Comparison of ENCODE assay signal across 24 cellular contexts in the genomic region with DNA sequence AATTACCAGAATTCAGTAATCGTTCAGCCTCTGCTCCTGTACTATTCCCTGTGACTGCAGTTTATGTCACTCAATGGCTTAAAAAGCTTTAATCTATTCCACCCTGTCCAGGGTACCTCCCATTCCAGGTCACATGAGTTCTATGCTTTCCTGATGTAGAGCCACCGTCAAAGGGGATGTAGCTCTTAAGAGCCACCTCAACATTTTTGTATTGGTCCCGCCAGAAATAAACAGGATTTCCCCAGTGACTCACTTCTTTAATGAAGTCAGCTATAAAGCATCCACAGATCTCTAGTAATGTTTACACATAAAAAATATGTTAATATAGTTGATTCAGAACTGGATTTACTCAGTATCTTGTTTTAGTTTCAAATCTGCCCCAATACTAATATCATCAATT. TPM values are rescaled to one million over a fixed set of nuclear protein-coding genes. Genes with fewer than 3 reads are reported as not detected.
DNase-seq lines count a peak whose midpoint lies in the region; FAIRE-seq and TF ChIP-seq lines count a peak whose summit lies in the region.
"Had no signal": no experiment of that assay in that cellular context is flagged by ENCODE, and none has a peak within 500 bp of the region (broad histone marks: within the 10 kb centered on the region; RNA-seq: fewer than 3 reads in every experiment).

No MANE protein-coding gene starts in this region.

- no peak overlapping the region for H3K27ac ChIP-seq in breast epithelium
- no peak overlapping the region for H3K27ac ChIP-seq in Peyer's patch
- H3K27ac ChIP-seq: A549, ascending aorta, spleen had no signal

- no peak overlapping the region for H3K4me3 Mint-ChIP-seq in MCF 10A (ENCODE audit: unreplicated experiment)
- H3K4me3 Mint-ChIP-seq: activated CD8-positive, alpha-beta T cell treated with anti-CD3 and anti-CD28 coated beads, Interleukin-2, amount 10 ng/mL, durations not matched to agents 7 days and 5 days; activated naive CD4-positive, alpha-beta T cell treated with anti-CD3 and anti-CD28 coated beads for 36 hours; activated T-cell treated with anti-CD3 and anti-CD28 coated beads, Interleukin-2, amount 50 U/mL, for 24 hours; CD4-positive, CD25-positive, alpha-beta regulatory T cell had no signal

- TF ChIP-seq CTCF in MCF 10A (IDR thresholded peaks at IDR 0.05; ENCODE audit: unreplicated experiment) (no peak), breast epithelium (IDR thresholded peaks at IDR 0.05) (no peak), Peyer's patch (IDR thresholded peaks at IDR 0.05) (no peak)

- H3K36me3 ChIP-seq in breast epithelium (no peaks in the 10 kb centered on the region), Peyer's patch (no peaks in the 10 kb centered on the region)
- H3K36me3 ChIP-seq: ascending aorta, spleen had no signal

- no peaks in the 10 kb centered on the region for H3K27me3 ChIP-seq in breast epithelium
- no peaks in the 10 kb centered on the region for H3K27me3 ChIP-seq in Peyer's patch
- H3K27me3 ChIP-seq: ascending aorta, spleen had no signal

- H3K4me3 ChIP-seq in breast epithelium (no peak overlapping the region), Peyer's patch (no peak overlapping the region)
- H3K4me3 ChIP-seq: A549, ascending aorta, spleen had no signal

- DNase-seq in MCF 10A (ENCODE audit: unreplicated experiment) (peak; percentile 21), breast epithelium (ENCODE audit: low spot score in 2 of 2) (no peak), SW480 (ENCODE audit: low spot score) (peak; percentile 14), fibroblast of peridontal ligament (ENCODE audit: extremely low read depth) (peak; percentile 24), urothelium cell line (ENCODE audit: low spot score) (peak; percentile 7), NOMO-1 treated with DMSO at 0.1 percent for 48 hours (lab: John Stamatoyannopoulos, UW; ENCODE audit: unreplicated experiment) (no peak), nucleus accumbens (lab: John Stamatoyannopoulos, UW) (no peak), Peyer's patch (no peak)
- DNase-seq: activated CD8-positive, alpha-beta T cell treated with anti-CD3 and anti-CD28 coated beads, Interleukin-2, amount 10 ng/mL, durations not matched to agents 7 days and 5 days; activated naive CD4-positive, alpha-beta T cell treated with anti-CD3 and anti-CD28 coated beads for 36 hours; activated T-cell treated with anti-CD3 and anti-CD28 coated beads, Interleukin-2, amount 50 U/mL, for 24 hours; CD4-positive, CD25-positive, alpha-beta regulatory T cell; glutamatergic neuron; NCI-H1105 treated with DMSO at 0.1 percent for 48 hours; NCI-H69; SK-N-SH; spleen; stimulated activated CD8-positive, alpha-beta memory T cell treated with anti-CD3 and anti-CD28 coated beads, Interleukin-4, amount 100 ng/mL, for 48 hours; T1000 had no signal

- CTCF ChIA-PET in MCF 10A (lab: Yijun Ruan, JAX), result interaction anchor here (0.6 kb wide), 1 partner anchor 101 kb away, joined by 5 read pairs; no protein-coding TSS in a partner anchor

- H3K4me1 ChIP-seq in breast epithelium (no peaks in the 10 kb centered on the region), Peyer's patch (no peaks in the 10 kb centered on the region)
- H3K4me1 ChIP-seq: A549, ascending aorta, spleen had no signal

- no peaks in the 10 kb centered on the region for H3K9me3 ChIP-seq in breast epithelium
- no peaks in the 10 kb centered on the region for H3K9me3 ChIP-seq in Peyer's patch
- H3K9me3 ChIP-seq: A549, ascending aorta, SK-N-SH, spleen had no signal

- H3K27ac Mint-ChIP-seq in MCF 10A (ENCODE audit: low read depth, unreplicated experiment), result no peak overlapping the region
- H3K27ac Mint-ChIP-seq: activated CD8-positive, alpha-beta T cell treated with anti-CD3 and anti-CD28 coated beads, Interleukin-2, amount 10 ng/mL, durations not matched to agents 7 days and 5 days; activated naive CD4-positive, alpha-beta T cell treated with anti-CD3 and anti-CD28 coated beads for 36 hours; activated T-cell treated with anti-CD3 and anti-CD28 coated beads, Interleukin-2, amount 50 U/mL, for 24 hours; CD4-positive, CD25-positive, alpha-beta regulatory T cell had no signal

- no TSS peak for BruUV-seq in MCF 10A (replicated peaks; lab: Mats Ljungman, UMichigan)

- POLR2A ChIA-PET in MCF 10A (lab: Yijun Ruan, JAX), result no interaction called here

- H3K9me3 Mint-ChIP-seq in MCF 10A (ENCODE audit: unreplicated experiment), result no peaks in the 10 kb centered on the region
- H3K9me3 Mint-ChIP-seq: activated naive CD4-positive, alpha-beta T cell treated with anti-CD3 and anti-CD28 coated beads for 36 hours; activated T-cell treated with anti-CD3 and anti-CD28 coated beads, Interleukin-2, amount 50 U/mL, for 24 hours had no signal

- H3K27me3 Mint-ChIP-seq in MCF 10A (ENCODE audit: insufficient read depth, unreplicated experiment), result peaks cover 77% of the 10 kb centered on the region
- H3K27me3 Mint-ChIP-seq: CD4-positive, CD25-positive, alpha-beta regulatory T cell had no signal

- intact Hi-C loops in MCF 10A (cut with micrococcal nuclease) (no loop called here), breast epithelium (cut with DNase I; ENCODE audit: low total_unique reads) (no loop called here)

- H3K36me3 Mint-ChIP-seq in MCF 10A (ENCODE audit: insufficient read depth, unreplicated experiment), result no peaks in the 10 kb centered on the region
- H3K36me3 Mint-ChIP-seq: CD4-positive, CD25-positive, alpha-beta regulatory T cell had no signal

- H3K4me1 Mint-ChIP-seq in MCF 10A (ENCODE audit: insufficient read depth, unreplicated experiment), result no peaks in the 10 kb centered on the region
- H3K4me1 Mint-ChIP-seq: CD4-positive, CD25-positive, alpha-beta regulatory T cell had no signal

- no peak for TF ChIP-seq POLR2A in breast epithelium (IDR thresholded peaks at IDR 0.05)
- TF ChIP-seq POLR2A in Peyer's patch (IDR thresholded peaks at IDR 0.05), result no peak

- FAIRE-seq in urothelium cell line (lab: Jason Lieb, UNC), result no peak
- FAIRE-seq: A549 had no signal

RNA-seq across cellular contexts. Expression of gene OR8D1, which starts 1.3 kb away (rescaled TPM):
- total RNA-seq in MCF 10A (2022) (not detected in 2 replicates), breast epithelium (not detected), Peyer's patch (not detected)
- total RNA-seq: activated CD8-positive, alpha-beta T cell treated with anti-CD3 and anti-CD28 coated beads, Interleukin-2, amount 10 ng/mL, durations not matched to agents 7 days and 5 days; activated naive CD4-positive, alpha-beta T cell treated with anti-CD3 and anti-CD28 coated beads for 36 hours; ascending aorta; CD4-positive, CD25-positive, alpha-beta regulatory T cell; liver; spleen; subcutaneous adipose tissue; urinary bladder had no signal

RNA-seq across cellular contexts. Expression of gene OR8D2, which starts 4.9 kb away (rescaled TPM):
- not detected in 2 replicates for total RNA-seq in MCF 10A (2022)
- not detected for total RNA-seq in breast epithelium
- total RNA-seq in Peyer's patch, result not detected
- total RNA-seq: activated CD8-positive, alpha-beta T cell treated with anti-CD3 and anti-CD28 coated beads, Interleukin-2, amount 10 ng/mL, durations not matched to agents 7 days and 5 days; activated naive CD4-positive, alpha-beta T cell treated with anti-CD3 and anti-CD28 coated beads for 36 hours; ascending aorta; CD4-positive, CD25-positive, alpha-beta regulatory T cell; liver; spleen; subcutaneous adipose tissue; urinary bladder had no signal

RNA-seq across cellular contexts. Expression of gene OR8G5, which starts 58.9 kb away (rescaled TPM):
- total RNA-seq in MCF 10A (2022), result not detected in 2 replicates
- total RNA-seq in breast epithelium, result not detected
- total RNA-seq in Peyer's patch, result not detected
- total RNA-seq: activated CD8-positive, alpha-beta T cell treated with anti-CD3 and anti-CD28 coated beads, Interleukin-2, amount 10 ng/mL, durations not matched to agents 7 days and 5 days; activated naive CD4-positive, alpha-beta T cell treated with anti-CD3 and anti-CD28 coated beads for 36 hours; ascending aorta; CD4-positive, CD25-positive, alpha-beta regulatory T cell; liver; spleen; urinary bladder had no signal

Comparison
In these comparisons a context has a peak if more than half of its experiments do, and no peak if none do; other contexts are left out.
1. DNase-seq: peak in MCF 10A (single experiment), SW480 (single experiment), fibroblast of peridontal ligament (single experiment) and urothelium cell line (single experiment); none in breast epithelium (0 of 2), NOMO-1 treated with DMSO at 0.1 percent for 48 hours (single experiment), nucleus accumbens (0 of 56) and Peyer's patch (0 of 3).